1 cellular context compared by ENCODE assay signal in genomic region chr16:66603537-66604375, GRCh38.
TF ChIP-seq lines count a peak whose summit lies in the region.

No MANE protein-coding gene starts in this region.

TF ChIP-seq in K562, 482 proteins besides CTCF, POLR2A, EP300 and RAD21 (continued from another document and continues in another):
- peak in 1 of 2 experiments; percentile 55; a peak in 1 of 4 replicates for TF ChIP-seq ZNF639 (CRISPR knock-in tag; conservative IDR thresholded peaks at IDR 0.05 in 1 of 2, IDR thresholded peaks at IDR 0.05 in 1 of 2)
- peak; percentile 15; the same call in 1 of the 2 replicates for TF ChIP-seq ZNF143 (CRISPR knock-in tag; IDR thresholded peaks at IDR 0.05)
- TF ChIP-seq SMAD4 (CRISPR knock-in tag; conservative IDR thresholded peaks at IDR 0.05) = peak; percentile 91
- TF ChIP-seq GMEB1 (CRISPR knock-in tag; IDR thresholded peaks at IDR 0.05) = peak; percentile 56
- no peak for TF ChIP-seq RCOR1 (IDR thresholded peaks at IDR 0.05; ENCODE audit: borderline replicate concordance in 1 of 2, low read depth in 2 of 2, low read length in 2 of 2)
- TF ChIP-seq NFIC (IDR thresholded peaks at IDR 0.05) = peak; percentile 39; the same call in 1 of the 2 replicates
- TF ChIP-seq YY1 (IDR thresholded peaks at IDR 0.05; ENCODE audit: borderline replicate concordance in 1 of 3, control insufficient read depth in 1 of 3, extremely low read depth in 1 of 3, insufficient read depth in 3 of 3, insufficient read length in 1 of 3, insufficient replicate concordance in 2 of 3, low read depth in 1 of 3, low read length in 2 of 3) = no peak
- peak; percentile 57; the same call in 1 of the 2 replicates for TF ChIP-seq BACH1 (tag; IDR thresholded peaks at IDR 0.05)
- peak; percentile 97 for TF ChIP-seq DMBX1 (CRISPR knock-in tag; IDR thresholded peaks at IDR 0.05; ENCODE audit: borderline replicate concordance)
- 0 out of 2 replicates have a peak, but pooled peaks have one; percentile 72 for TF ChIP-seq ZNF165 (CRISPR knock-in tag; IDR thresholded peaks at IDR 0.05; ENCODE audit: borderline replicate concordance)
- peak; percentile 53 for TF ChIP-seq EP400 (IDR thresholded peaks at IDR 0.05)
- no peak for TF ChIP-seq ARID3A (IDR thresholded peaks at IDR 0.05; ENCODE audit: borderline replicate concordance, low read depth, low read length)
- TF ChIP-seq TSHZ1 (CRISPR knock-in tag; IDR thresholded peaks at IDR 0.05) = peak; percentile 79; the same call in 1 of the 2 replicates
- TF ChIP-seq BCL6 (CRISPR knock-in tag; IDR thresholded peaks at IDR 0.05) = peak; percentile 51; the same call in 1 of the 2 replicates
- peak; percentile 87 for TF ChIP-seq PTRF (tag; IDR thresholded peaks at IDR 0.05)
- TF ChIP-seq ZNF561 (CRISPR knock-in tag; conservative IDR thresholded peaks at IDR 0.05) = 0 out of 2 replicates have a peak, but pooled peaks have one; percentile 32
- 0 out of 2 replicates have a peak, but pooled peaks have one; percentile 24 for TF ChIP-seq SMARCA5 (IDR thresholded peaks at IDR 0.05)
- TF ChIP-seq NUFIP1 (IDR thresholded peaks at IDR 0.05; ENCODE audit: partially characterized antibody) = no peak
- TF ChIP-seq E2F3 (CRISPR knock-in tag; IDR thresholded peaks at IDR 0.05) = 0 out of 2 replicates have a peak, but pooled peaks have one; percentile 66
- TF ChIP-seq ZNF316 (IDR thresholded peaks at IDR 0.05) = peak; percentile 43
- TF ChIP-seq ELK1 (CRISPR knock-in tag; IDR thresholded peaks at IDR 0.05) = no peak
- peak; percentile 45; the same call in 1 of the 2 replicates for TF ChIP-seq SNAPC5 (CRISPR knock-in tag; IDR thresholded peaks at IDR 0.05)
- TF ChIP-seq SREBF1 (IDR thresholded peaks at IDR 0.05; ENCODE audit: borderline replicate concordance, low read depth, low read length) = no peak
- peak; percentile 58; the same call in 1 of the 2 replicates for TF ChIP-seq ZNF644 (tag; IDR thresholded peaks at IDR 0.05; ENCODE audit: low read depth)
- peak; percentile 89 for TF ChIP-seq CUX1 (CRISPR knock-in tag; IDR thresholded peaks at IDR 0.05)
- peak in 1 of 2 experiments; percentile 81; a peak in 2 of 4 replicates for TF ChIP-seq HDAC1 (IDR thresholded peaks at IDR 0.05)
- TF ChIP-seq ZNF707 (CRISPR knock-in tag; conservative IDR thresholded peaks at IDR 0.05) = peak; percentile 61; the same call in 1 of the 2 replicates
- no peak for TF ChIP-seq TEAD4 (IDR thresholded peaks at IDR 0.05; ENCODE audit: low read length)
- no peak for TF ChIP-seq TEAD4 (CRISPR knock-in tag; IDR thresholded peaks at IDR 0.05; ENCODE audit: borderline replicate concordance)
- 0 out of 2 replicates have a peak, but pooled peaks have one; percentile 16 for TF ChIP-seq CBFA2T2 (conservative IDR thresholded peaks at IDR 0.05)
- peak; percentile 49; the same call in 1 of the 2 replicates for TF ChIP-seq ZFP1 (CRISPR knock-in tag; IDR thresholded peaks at IDR 0.05)
- peak; percentile 82 for TF ChIP-seq GTF2A2 (tag; IDR thresholded peaks at IDR 0.05)
- TF ChIP-seq ZBTB11 (CRISPR knock-in tag; IDR thresholded peaks at IDR 0.05) = 0 out of 6 replicates have a peak, but pooled peaks of 1 of the 3 experiments have one; percentile 50
- TF ChIP-seq ZNF740 (CRISPR knock-in tag; IDR thresholded peaks at IDR 0.05) = peak; percentile 65; the same call in 1 of the 2 replicates
- peak in 1 of 2 experiments; percentile 92; a peak in 1 of 4 replicates for TF ChIP-seq ZNF740 (tag; IDR thresholded peaks at IDR 0.05)
- no peak for TF ChIP-seq MYNN (IDR thresholded peaks at IDR 0.05)
- no peak for TF ChIP-seq MYNN (CRISPR knock-in tag; IDR thresholded peaks at IDR 0.05)
- peak; percentile 81 for TF ChIP-seq ZNF79 (CRISPR knock-in tag; IDR thresholded peaks at IDR 0.05; ENCODE audit: low read depth)
